In the genomic region with DNA sequence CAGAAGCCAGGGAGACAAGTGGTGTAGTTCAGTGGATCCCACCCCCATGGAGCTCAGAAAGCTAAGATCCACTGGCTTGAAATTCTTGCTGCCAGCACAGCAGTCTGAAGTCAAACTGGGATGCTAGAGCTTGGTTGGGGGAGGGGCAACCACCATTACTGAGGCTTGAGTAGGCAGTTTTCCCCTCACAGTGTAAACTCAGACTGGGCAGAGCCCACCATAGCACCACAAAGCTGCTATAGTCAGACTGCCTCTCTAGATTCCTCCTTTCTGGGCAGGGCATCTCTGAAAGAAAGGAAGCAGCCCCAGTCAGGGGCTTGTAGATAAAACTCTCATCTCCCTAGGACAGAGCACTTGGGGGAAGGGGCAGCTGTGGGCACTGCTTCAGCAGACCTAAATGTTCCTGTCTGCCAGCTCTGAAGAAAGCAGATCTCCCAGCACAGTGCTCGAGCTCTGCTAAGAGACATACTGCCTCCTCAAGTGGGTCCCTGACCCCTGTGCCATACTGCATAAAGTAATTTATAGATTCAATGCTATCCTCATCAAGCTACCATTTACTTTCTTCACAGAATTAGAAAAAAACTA, we compare ENCODE assay signal across 25 cellular contexts.
DNase-seq lines count a peak whose midpoint lies in the region; ATAC-seq and TF ChIP-seq lines count a peak whose summit lies in the region.
"Had no signal": no experiment of that assay in that cellular context is flagged by ENCODE, and none has a peak within 500 bp of the region (broad histone marks: within the 10 kb centered on the region; RNA-seq: fewer than 3 reads in every experiment).

No MANE protein-coding gene starts in this region.

- H4K20me1 ChIP-seq in GM23338 (replicated peaks; ENCODE audit: insufficient read depth) (no peaks in the 10 kb centered on the region), hepatocyte (ENCODE audit: insufficient read depth, poor library complexity, severe bottlenecking) (no peaks in the 10 kb centered on the region)

- H3K27ac ChIP-seq in GM23338 (ENCODE audit: low read depth) (peak overlapping the region; percentile 81; the same call in 1 of the 2 replicates), hepatocyte (peak overlapping the region; percentile 31)
- H3K27ac ChIP-seq: parathyroid adenoma, right lobe of liver, upper lobe of left lung had no signal

- peaks cover 7% of the 10 kb centered on the region; the same call in 1 of the 2 replicates for H3K36me3 ChIP-seq in GM23338 (ENCODE audit: insufficient read depth)
- no peaks in the 10 kb centered on the region for H3K36me3 ChIP-seq in hepatocyte (replicated peaks; ENCODE audit: insufficient read depth, low read depth)
- no peaks in the 10 kb centered on the region for H3K36me3 ChIP-seq in neuron (ENCODE audit: insufficient read depth, low read length)
- H3K36me3 ChIP-seq: HAP-1, MG63, right lobe of liver, upper lobe of left lung had no signal

- H3K4me1 ChIP-seq in GM23338 (ENCODE audit: insufficient read depth): peaks cover 9% of the 10 kb centered on the region
- H3K4me1 ChIP-seq in hepatocyte (ENCODE audit: insufficient read depth): no peaks in the 10 kb centered on the region
- H3K4me1 ChIP-seq in neuron (ENCODE audit: insufficient read depth, low read length): no peaks in the 10 kb centered on the region
- H3K4me1 ChIP-seq: HAP-1, parathyroid adenoma, right lobe of liver, upper lobe of left lung had no signal

- H3F3A ChIP-seq in GM23338 (replicated peaks; ENCODE audit: low read depth): no peaks in the 10 kb centered on the region

- peak overlapping the region; percentile 67; the same call in 1 of the 2 replicates for H3K27ac Mint-ChIP-seq in GM23338
- H3K27ac Mint-ChIP-seq: activated naive CD4-positive, alpha-beta T cell treated with anti-CD3 and anti-CD28 coated beads, Interleukin-2, amount 50 U/mL, for 72 hours had no signal

- 95% methylated on average over 1 of the region's 1 CpG for WGBS in hepatocyte (ENCODE audit: low lambda C conversion rate, missing lambda C conversion rate)

- peaks cover 25% of the 10 kb centered on the region; the same call in 2 of the 3 replicates for H3K36me3 Mint-ChIP-seq in GM23338 (ENCODE audit: low read depth)

- H3K9me3 ChIP-seq in hepatocyte (ENCODE audit: low read depth) (peaks cover 5% of the 10 kb centered on the region), neuron (ENCODE audit: low read length) (peaks cover 11% of the 10 kb centered on the region)
- H3K9me3 ChIP-seq: HAP-1, MG63, right lobe of liver had no signal

- H3K4me3 ChIP-seq in GM23338 (peak overlapping the region; percentile 51), hepatocyte (no peak overlapping the region), neuron (ENCODE audit: low read length) (peak overlapping the region; percentile 24)
- H3K4me3 ChIP-seq: HAP-1, MG63, right lobe of liver, upper lobe of left lung had no signal

- H3K79me2 ChIP-seq in GM23338 (replicated peaks; ENCODE audit: insufficient read depth): no peaks in the 10 kb centered on the region
- H3K79me2 ChIP-seq in hepatocyte: no peaks in the 10 kb centered on the region
- H3K79me2 ChIP-seq: parathyroid adenoma had no signal

- peaks cover 4% of the 10 kb centered on the region; the same call in 1 of the 3 replicates for H3K4me1 Mint-ChIP-seq in GM23338

- H3K9me2 ChIP-seq in GM23338 (ENCODE audit: insufficient read depth) (no peaks in the 10 kb centered on the region), hepatocyte (replicated peaks; ENCODE audit: insufficient read depth) (no peaks in the 10 kb centered on the region)

- peaks cover 7% of the 10 kb centered on the region for H3K27me3 Mint-ChIP-seq in GM23338 (ENCODE audit: insufficient read depth, low read depth, poor library complexity)

- H2AFZ ChIP-seq in GM23338 (peak overlapping the region; percentile 96), hepatocyte (peak overlapping the region; percentile 57), neuron (ENCODE audit: low read depth, low read length) (no peak overlapping the region)
- H2AFZ ChIP-seq: parathyroid adenoma had no signal

- peak; percentile 46 for DNase-seq in GM23338 (ENCODE audit: low spot score)
- DNase-seq in OCI-M1 (lab: John Stamatoyannopoulos, UW): peak; percentile 18
- no peak for DNase-seq in hepatocyte (ENCODE audit: low spot score)
- DNase-seq in stimulated activated CD4-positive, alpha-beta T cell treated with anti-CD3 and anti-CD28 coated beads, Interleukin-1b, Interleukin-23, amount 100 ng/mL, for 48 hours: no peak
- no peak for DNase-seq in amygdala (lab: John Stamatoyannopoulos, UW)
- DNase-seq in 8988T: no peak
- DNase-seq: C1 segment of cervical spinal cord; cerebellar nuclear complex; effector CD8-positive, alpha-beta T cell; EL; foreskin melanocyte; hypothalamus; MG63; NCI-H1436 treated with DMSO at 0.1 percent for 48 hours; NCI-H524 treated with DMSO at 0.1 percent for 48 hours; right lobe of liver; Right ventricle myocardium superior; stimulated activated CD4-positive, alpha-beta T cell treated with anti-CD3 and anti-CD28 coated beads, Interleukin-15, amount 100 ng/mL, for 24 hours; upper lobe of left lung had no signal

- TF ChIP-seq CTCF in GM23338 (conservative IDR thresholded peaks at IDR 0.05; ENCODE audit: low read depth in 2 of 2) (no peak), hepatocyte (IDR thresholded peaks at IDR 0.05; ENCODE audit: poor library complexity) (no peak)

- H3K4me2 ChIP-seq in GM23338 (peak overlapping the region; percentile 76), hepatocyte (peak overlapping the region; percentile 64)

- H3K27me3 ChIP-seq in GM23338 (ENCODE audit: insufficient read depth) (no peaks in the 10 kb centered on the region), hepatocyte (no peaks in the 10 kb centered on the region), neuron (ENCODE audit: insufficient read depth, low read length) (no peaks in the 10 kb centered on the region)
- H3K27me3 ChIP-seq: MG63, right lobe of liver, upper lobe of left lung had no signal

- H3K9me3 Mint-ChIP-seq in GM23338: peaks cover 32% of the 10 kb centered on the region

- ATAC-seq in GM23338: peak; percentile 74
- no peak for ATAC-seq in GM18873 (IDR thresholded peaks at IDR 0.05; ENCODE audit: low FRiP score, unreplicated experiment)
- ATAC-seq: activated naive CD4-positive, alpha-beta T cell treated with anti-CD3 and anti-CD28 coated beads, Interleukin-2, amount 50 U/mL, for 72 hours; esophagus mucosa; right lobe of liver had no signal

- peak overlapping the region; percentile 56 for H3K4me3 Mint-ChIP-seq in GM23338

TF ChIP-seq in GM23338, 12 proteins besides CTCF, POLR2A, EP300 and RAD21 (continues in another document):
- TF ChIP-seq EZH2 (IDR thresholded peaks at IDR 0.05; ENCODE audit: low read depth, unreplicated experiment) (no peak), EZH2phosphoT487 (IDR thresholded peaks at IDR 0.05; ENCODE audit: unreplicated experiment) (no peak), STAT1 (IDR thresholded peaks at IDR 0.05; ENCODE audit: unreplicated experiment) (no peak), NANOG (IDR thresholded peaks at IDR 0.05; ENCODE audit: borderline replicate concordance) (no peak), ZNF114 (CRISPR knock-in tag; IDR thresholded peaks at IDR 0.05) (no peak), JUNB (IDR thresholded peaks at IDR 0.05; ENCODE audit: unreplicated experiment) (no peak), ZNF331 (CRISPR knock-in tag; IDR thresholded peaks at IDR 0.05; ENCODE audit: low read depth) (no peak), POLR2AphosphoS5 (IDR thresholded peaks at IDR 0.05; ENCODE audit: low read depth) (no peak)
- TF ChIP-seq, protein P1, sequence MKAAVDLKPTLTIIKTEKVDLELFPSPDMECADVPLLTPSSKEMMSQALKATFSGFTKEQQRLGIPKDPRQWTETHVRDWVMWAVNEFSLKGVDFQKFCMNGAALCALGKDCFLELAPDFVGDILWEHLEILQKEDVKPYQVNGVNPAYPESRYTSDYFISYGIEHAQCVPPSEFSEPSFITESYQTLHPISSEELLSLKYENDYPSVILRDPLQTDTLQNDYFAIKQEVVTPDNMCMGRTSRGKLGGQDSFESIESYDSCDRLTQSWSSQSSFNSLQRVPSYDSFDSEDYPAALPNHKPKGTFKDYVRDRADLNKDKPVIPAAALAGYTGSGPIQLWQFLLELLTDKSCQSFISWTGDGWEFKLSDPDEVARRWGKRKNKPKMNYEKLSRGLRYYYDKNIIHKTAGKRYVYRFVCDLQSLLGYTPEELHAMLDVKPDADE (IDR thresholded peaks at IDR 0.05): no peak
- TF ChIP-seq, protein P2, sequence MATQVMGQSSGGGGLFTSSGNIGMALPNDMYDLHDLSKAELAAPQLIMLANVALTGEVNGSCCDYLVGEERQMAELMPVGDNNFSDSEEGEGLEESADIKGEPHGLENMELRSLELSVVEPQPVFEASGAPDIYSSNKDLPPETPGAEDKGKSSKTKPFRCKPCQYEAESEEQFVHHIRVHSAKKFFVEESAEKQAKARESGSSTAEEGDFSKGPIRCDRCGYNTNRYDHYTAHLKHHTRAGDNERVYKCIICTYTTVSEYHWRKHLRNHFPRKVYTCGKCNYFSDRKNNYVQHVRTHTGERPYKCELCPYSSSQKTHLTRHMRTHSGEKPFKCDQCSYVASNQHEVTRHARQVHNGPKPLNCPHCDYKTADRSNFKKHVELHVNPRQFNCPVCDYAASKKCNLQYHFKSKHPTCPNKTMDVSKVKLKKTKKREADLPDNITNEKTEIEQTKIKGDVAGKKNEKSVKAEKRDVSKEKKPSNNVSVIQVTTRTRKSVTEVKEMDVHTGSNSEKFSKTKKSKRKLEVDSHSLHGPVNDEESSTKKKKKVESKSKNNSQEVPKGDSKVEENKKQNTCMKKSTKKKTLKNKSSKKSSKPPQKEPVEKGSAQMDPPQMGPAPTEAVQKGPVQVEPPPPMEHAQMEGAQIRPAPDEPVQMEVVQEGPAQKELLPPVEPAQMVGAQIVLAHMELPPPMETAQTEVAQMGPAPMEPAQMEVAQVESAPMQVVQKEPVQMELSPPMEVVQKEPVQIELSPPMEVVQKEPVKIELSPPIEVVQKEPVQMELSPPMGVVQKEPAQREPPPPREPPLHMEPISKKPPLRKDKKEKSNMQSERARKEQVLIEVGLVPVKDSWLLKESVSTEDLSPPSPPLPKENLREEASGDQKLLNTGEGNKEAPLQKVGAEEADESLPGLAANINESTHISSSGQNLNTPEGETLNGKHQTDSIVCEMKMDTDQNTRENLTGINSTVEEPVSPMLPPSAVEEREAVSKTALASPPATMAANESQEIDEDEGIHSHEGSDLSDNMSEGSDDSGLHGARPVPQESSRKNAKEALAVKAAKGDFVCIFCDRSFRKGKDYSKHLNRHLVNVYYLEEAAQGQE (IDR thresholded peaks at IDR 0.05; ENCODE audit: unreplicated experiment): no peak

Comparison
In these comparisons a context has a peak if more than half of its experiments do, and no peak if none do; other contexts are left out.
1. DNase-seq: peak in GM23338 (single experiment) and OCI-M1 (single experiment); none in hepatocyte (single experiment), stimulated activated CD4-positive, alpha-beta T cell treated with anti-CD3 and anti-CD28 coated beads, Interleukin-1b, Interleukin-23, amount 100 ng/mL, for 48 hours (single experiment), amygdala (0 of 56) and 8988T (single experiment).